ENCODE assay signal across 1 cellular context in the genomic region with DNA sequence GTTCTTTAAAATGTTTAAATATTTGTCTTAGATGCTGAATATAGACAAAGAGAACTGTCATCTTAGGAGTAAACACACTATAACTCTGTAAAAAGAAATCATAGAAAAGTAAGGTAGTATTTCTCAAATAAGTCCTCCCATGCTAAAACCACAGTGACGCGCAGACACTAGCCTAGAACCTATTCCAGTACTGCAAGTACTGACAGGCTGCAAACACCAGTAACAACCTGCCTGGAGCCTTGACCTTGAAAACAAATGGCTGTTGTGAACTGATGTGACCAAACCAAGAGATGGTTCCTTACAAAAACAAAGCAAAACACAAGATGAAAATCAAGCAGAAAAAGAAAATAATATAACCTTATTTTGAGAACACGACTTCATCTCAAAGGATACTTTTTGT.
TF ChIP-seq lines count a peak whose summit lies in the region.

No MANE protein-coding gene starts in this region.

TF ChIP-seq in IMR-90, 13 proteins besides CTCF, POLR2A, EP300 and RAD21:
- TF ChIP-seq BHLHE40 (IDR thresholded peaks at IDR 0.05; ENCODE audit: low read depth, low read length) (no peak), RCOR1 (IDR thresholded peaks at IDR 0.05; ENCODE audit: insufficient replicate concordance, low read length) (no peak), RFX5 (IDR thresholded peaks at IDR 0.05; ENCODE audit: low read depth, low read length) (no peak)
- TF ChIP-seq, protein P1, sequence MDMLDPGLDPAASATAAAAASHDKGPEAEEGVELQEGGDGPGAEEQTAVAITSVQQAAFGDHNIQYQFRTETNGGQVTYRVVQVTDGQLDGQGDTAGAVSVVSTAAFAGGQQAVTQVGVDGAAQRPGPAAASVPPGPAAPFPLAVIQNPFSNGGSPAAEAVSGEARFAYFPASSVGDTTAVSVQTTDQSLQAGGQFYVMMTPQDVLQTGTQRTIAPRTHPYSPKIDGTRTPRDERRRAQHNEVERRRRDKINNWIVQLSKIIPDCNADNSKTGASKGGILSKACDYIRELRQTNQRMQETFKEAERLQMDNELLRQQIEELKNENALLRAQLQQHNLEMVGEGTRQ (IDR thresholded peaks at IDR 0.05; ENCODE audit: low read depth, low read length): no peak
